ENCODE assay signal across 1 cellular context in genomic region chr19:51815038-51815437, GRCh38.
TF ChIP-seq lines count a peak whose summit lies in the region.

No MANE protein-coding gene starts in this region.

TF ChIP-seq in HepG2, 621 proteins besides CTCF, POLR2A, EP300 and RAD21:
- no peak for TF ChIP-seq POLR2G (IDR thresholded peaks at IDR 0.05; ENCODE audit: low read depth, low read length)
- TF ChIP-seq ZNF747 (CRISPR knock-in tag; IDR thresholded peaks at IDR 0.05; ENCODE audit: borderline replicate concordance) = no peak
- TF ChIP-seq CREBL2 (CRISPR knock-in tag; IDR thresholded peaks at IDR 0.05; ENCODE audit: borderline replicate concordance) = no peak
